In genomic region chr18:46407471-46408166, GRCh38 we compare ENCODE assay signal across 1 cellular context.
TF ChIP-seq lines count a peak whose summit lies in the region.

No MANE protein-coding gene starts in this region.

TF ChIP-seq in IMR-90, 13 proteins besides CTCF, POLR2A, EP300 and RAD21:
- no peak for TF ChIP-seq SMC3 (IDR thresholded peaks at IDR 0.05; ENCODE audit: low read depth, low read length)
- TF ChIP-seq MAZ (IDR thresholded peaks at IDR 0.05; ENCODE audit: borderline replicate concordance, low read depth, low read length): no peak
- TF ChIP-seq BHLHE40 (IDR thresholded peaks at IDR 0.05; ENCODE audit: low read depth, low read length): no peak
- no peak; the same call in 1 of the 2 replicates for TF ChIP-seq FOS (IDR thresholded peaks at IDR 0.05; ENCODE audit: low read depth, low read length)
- TF ChIP-seq RCOR1 (IDR thresholded peaks at IDR 0.05; ENCODE audit: insufficient replicate concordance, low read length): no peak
- TF ChIP-seq USF2 (IDR thresholded peaks at IDR 0.05; ENCODE audit: low read depth, low read length): no peak
- no peak for TF ChIP-seq CEBPB (IDR thresholded peaks at IDR 0.05; ENCODE audit: low read depth, low read length)
- no peak for TF ChIP-seq MAFK (IDR thresholded peaks at IDR 0.05; ENCODE audit: low read depth, low read length)
- no peak for TF ChIP-seq CHD1 (IDR thresholded peaks at IDR 0.05; ENCODE audit: low read depth, low read length)
- TF ChIP-seq MXI1 (IDR thresholded peaks at IDR 0.05; ENCODE audit: borderline replicate concordance, low read depth, low read length): no peak
- TF ChIP-seq RFX5 (IDR thresholded peaks at IDR 0.05; ENCODE audit: low read depth, low read length): no peak
- TF ChIP-seq NFE2L2 (IDR thresholded peaks at IDR 0.05; ENCODE audit: low read depth, low read length): no peak
